12 cellular contexts compared by ENCODE assay signal in genomic region chr1:206672011-206672688, GRCh38. TPM values are rescaled to one million over a fixed set of nuclear protein-coding genes. Genes with fewer than 3 reads are reported as not detected.
A peak's percentile ranks its signal among the peaks of the same experiment; 100 is the strongest.
DNase-seq lines count a peak whose midpoint lies in the region; ATAC-seq, FAIRE-seq and TF ChIP-seq lines count a peak whose summit lies in the region.
"Had no signal": no experiment of that assay in that cellular context is flagged by ENCODE, and none has a peak within 500 bp of the region (broad histone marks: within the 10 kb centered on the region; RNA-seq: fewer than 3 reads in every experiment).

No MANE protein-coding gene starts in this region.

- peak overlapping the region; percentile 66 for H2AFZ ChIP-seq in K562 (ENCODE audit: low read depth, low read length)
- H2AFZ ChIP-seq: parathyroid adenoma had no signal

- peak; percentile 87 for TF ChIP-seq EP300 in K562 (IDR thresholded peaks at IDR 0.05; ENCODE audit: low read length)

- no peaks in the 10 kb centered on the region for H3K36me3 Mint-ChIP-seq in memory B cell
- no peaks in the 10 kb centered on the region for H3K36me3 Mint-ChIP-seq in activated naive CD8-positive, alpha-beta T cell treated with anti-CD3 and anti-CD28 coated beads, Interleukin-2, amount 50 U/mL, for 24 hours (ENCODE audit: low read depth)
- H3K36me3 Mint-ChIP-seq: activated naive CD4-positive, alpha-beta T cell treated with anti-CD3 and anti-CD28 coated beads, Interleukin-2, amount 50 U/mL, for 24 hours had no signal

- DNase-seq in CD1c-positive myeloid dendritic cell (ENCODE audit: extremely low spot score) = peak; percentile 72
- DNase-seq in NCI-H1436 (lab: John Stamatoyannopoulos, UW) = peak; percentile 86
- peak; percentile 76 to 92 (median 80) for DNase-seq in K562 (ENCODE audit: extremely low read depth in 1 of 4, low spot score in 3 of 4)
- no peak for DNase-seq in memory B cell (ENCODE audit: low spot score in 2 of 2)
- DNase-seq in NAMALWA (ENCODE audit: low spot score) = no peak
- DNase-seq in activated naive CD8-positive, alpha-beta T cell treated with anti-CD3 and anti-CD28 coated beads, Interleukin-2, amount 50 U/mL, for 24 hours = no peak
- no peak for DNase-seq in gastrocnemius medialis
- no peak for DNase-seq in effector memory CD4-positive, alpha-beta T cell
- DNase-seq: cortex of kidney, foreskin keratinocyte had no signal

- no peaks in the 10 kb centered on the region for H4K20me1 ChIP-seq in K562 (replicated peaks; ENCODE audit: control insufficient read depth, insufficient read depth, low read length)

- H3K9me1 ChIP-seq in K562 (ENCODE audit: control insufficient read depth, insufficient read depth, low read length) = no peaks in the 10 kb centered on the region

- H3K9ac ChIP-seq in K562 (ENCODE audit: insufficient read depth in 1 of 2, low read depth in 2 of 2, low read length in 2 of 2) = peak overlapping the region; percentile 13 to 66; a peak in 3 of 4 replicates
- H3K9ac ChIP-seq: parathyroid adenoma had no signal

- POLR2A ChIA-PET in K562 (lab: Yijun Ruan, JAX) = interaction anchor here (0.7 to 3.7 kb wide), 10 partner anchors 8 to 348 kb away, joined by 3 to 21 read pairs (median 6); partner anchors contain the start of gene EIF2D

- H3K36me3 ChIP-seq in K562 (ENCODE audit: control insufficient read depth, insufficient read depth, low read length) (no peaks in the 10 kb centered on the region), gastrocnemius medialis (no peaks in the 10 kb centered on the region)
- no peaks in the 10 kb centered on the region for H3K36me3 ChIP-seq in effector memory CD4-positive, alpha-beta T cell (ENCODE audit: control insufficient read depth, insufficient read depth, low read length)

- TF ChIP-seq CTCF in K562 (IDR thresholded peaks at IDR 0.05 in 2 of 3, conservative IDR thresholded peaks at IDR 0.05 in 1 of 3; ENCODE audit: insufficient read depth in 2 of 3, low read depth in 1 of 3, low read length in 3 of 3) (no peak), gastrocnemius medialis (IDR thresholded peaks at IDR 0.05 in 4 of 5, conservative IDR thresholded peaks at IDR 0.05 in 1 of 5) (no peak)

- intact Hi-C loops in K562 (cut with micrococcal nuclease) = loop anchor here (5.0 kb wide), 1 partner anchor 35 kb away; no protein-coding TSS in a partner anchor
- intact Hi-C loops in gastrocnemius medialis (cut with DNase I; ENCODE audit: low total_unique reads) = no loop called here

- H3K4me3 Mint-ChIP-seq in memory B cell = no peak overlapping the region
- H3K4me3 Mint-ChIP-seq in activated naive CD8-positive, alpha-beta T cell treated with anti-CD3 and anti-CD28 coated beads, Interleukin-2, amount 50 U/mL, for 24 hours = no peak overlapping the region
- H3K4me3 Mint-ChIP-seq: activated naive CD4-positive, alpha-beta T cell treated with anti-CD3 and anti-CD28 coated beads, Interleukin-2, amount 50 U/mL, for 24 hours had no signal

- no peaks in the 10 kb centered on the region for H3K9me3 Mint-ChIP-seq in memory B cell
- no peaks in the 10 kb centered on the region for H3K9me3 Mint-ChIP-seq in activated naive CD8-positive, alpha-beta T cell treated with anti-CD3 and anti-CD28 coated beads, Interleukin-2, amount 50 U/mL, for 24 hours
- H3K9me3 Mint-ChIP-seq: activated naive CD4-positive, alpha-beta T cell treated with anti-CD3 and anti-CD28 coated beads, Interleukin-2, amount 50 U/mL, for 24 hours had no signal

- peak in 1 of 2 experiments; percentile 12; a peak in 1 of 4 replicates for TF ChIP-seq RAD21 in K562 (CRISPR knock-in tag; conservative IDR thresholded peaks at IDR 0.05 in 1 of 2, IDR thresholded peaks at IDR 0.05 in 1 of 2)

- peak; percentile 73 for ATAC-seq in K562
- ATAC-seq in memory B cell (ENCODE audit: low read depth) = peak; percentile 27
- no peak for ATAC-seq in activated naive CD8-positive, alpha-beta T cell treated with anti-CD3 and anti-CD28 coated beads, Interleukin-2, amount 50 U/mL, for 24 hours
- ATAC-seq in gastrocnemius medialis = no peak
- ATAC-seq: foreskin keratinocyte had no signal

- H3K4me2 ChIP-seq in K562 (ENCODE audit: insufficient read depth, low read length) = peak overlapping the region; percentile 79

- H3K9me3 ChIP-seq in K562 (replicated peaks; ENCODE audit: control insufficient read depth, insufficient read depth, low read depth, low read length) = no peaks in the 10 kb centered on the region
- no peaks in the 10 kb centered on the region for H3K9me3 ChIP-seq in gastrocnemius medialis
- H3K9me3 ChIP-seq in effector memory CD4-positive, alpha-beta T cell (ENCODE audit: control insufficient read depth, low read length) = no peaks in the 10 kb centered on the region

- BruUV-seq in K562 (replicated peaks; lab: Mats Ljungman, UMichigan) = no TSS peak

- 1% methylated on average over 8 of the region's 8 CpGs for WGBS in K562 (ENCODE audit: insufficient coverage, low coverage, missing lambda C conversion rate)

- H3K27ac ChIP-seq in K562 (ENCODE audit: extremely low read depth, low read depth, low read length) (peak overlapping the region; percentile 80), gastrocnemius medialis (no peak overlapping the region)
- H3K27ac ChIP-seq in effector memory CD4-positive, alpha-beta T cell (ENCODE audit: insufficient read depth, low read length, poor library complexity, severe bottlenecking) = no peak overlapping the region
- H3K27ac ChIP-seq: parathyroid adenoma had no signal

- peaks cover 8% of the 10 kb centered on the region for H3K27me3 Mint-ChIP-seq in memory B cell
- H3K27me3 Mint-ChIP-seq in activated naive CD8-positive, alpha-beta T cell treated with anti-CD3 and anti-CD28 coated beads, Interleukin-2, amount 50 U/mL, for 24 hours = peaks cover 10% of the 10 kb centered on the region
- H3K27me3 Mint-ChIP-seq: activated naive CD4-positive, alpha-beta T cell treated with anti-CD3 and anti-CD28 coated beads, Interleukin-2, amount 50 U/mL, for 24 hours had no signal

- H3K4me1 Mint-ChIP-seq in memory B cell = peaks cover 7% of the 10 kb centered on the region
- H3K4me1 Mint-ChIP-seq in activated naive CD8-positive, alpha-beta T cell treated with anti-CD3 and anti-CD28 coated beads, Interleukin-2, amount 50 U/mL, for 24 hours = peaks cover 8% of the 10 kb centered on the region

- H3K27me3 ChIP-seq in K562 (ENCODE audit: control insufficient read depth in 2 of 2, insufficient read depth in 2 of 2, low read length in 2 of 2) (no peaks in the 10 kb centered on the region), gastrocnemius medialis (no peaks in the 10 kb centered on the region)
- H3K27me3 ChIP-seq in effector memory CD4-positive, alpha-beta T cell (replicated peaks; ENCODE audit: control insufficient read depth, insufficient read depth, low read length, poor library complexity, severe bottlenecking) = no peaks in the 10 kb centered on the region

- in situ Hi-C loops in K562 (cut with MboI) = no loop called here
- in situ Hi-C loops in gastrocnemius medialis (cut with MboI; ENCODE audit: low sequenced_read_pairs in 4 of 4) = loop anchor here in 1 of 4 donors (25.0 kb wide), 1 partner anchor 140 kb away; no protein-coding TSS in a partner anchor

- TF ChIP-seq POLR2A in K562 (conservative IDR thresholded peaks at IDR 0.05) (no peak), gastrocnemius medialis (IDR thresholded peaks at IDR 0.05) (no peak)

- no peaks in the 10 kb centered on the region for H3K79me2 ChIP-seq in K562 (ENCODE audit: control insufficient read depth, insufficient read depth, low read length)
- H3K79me2 ChIP-seq: parathyroid adenoma had no signal

- FAIRE-seq in K562 (lab: Jason Lieb, UNC) = peak; percentile 72

- CTCF ChIA-PET in K562 (lab: Yijun Ruan, JAX; ENCODE audit: low intra/inter-chr PET ratio) = no interaction called here

- no peak overlapping the region for H3K27ac Mint-ChIP-seq in memory B cell
- H3K27ac Mint-ChIP-seq in activated naive CD8-positive, alpha-beta T cell treated with anti-CD3 and anti-CD28 coated beads, Interleukin-2, amount 50 U/mL, for 24 hours = no peak overlapping the region
- H3K27ac Mint-ChIP-seq: activated naive CD4-positive, alpha-beta T cell treated with anti-CD3 and anti-CD28 coated beads, Interleukin-2, amount 50 U/mL, for 24 hours had no signal

- H3K4me3 ChIP-seq in K562 = peak overlapping the region; percentile 3; the same call in 1 of the 2 replicates
- H3K4me3 ChIP-seq in gastrocnemius medialis = no peak overlapping the region
- H3K4me3 ChIP-seq in effector memory CD4-positive, alpha-beta T cell (ENCODE audit: insufficient read depth, low read depth, low read length, poor library complexity, severe bottlenecking) = no peak overlapping the region

- peaks cover 50 to 78% of the 10 kb centered on the region in 2 experiments for H3K4me1 ChIP-seq in K562 (replicated peaks in 1 of 2; ENCODE audit: control insufficient read depth in 2 of 2, insufficient read depth in 2 of 2, low read length in 2 of 2)
- H3K4me1 ChIP-seq in gastrocnemius medialis = peaks cover 8 to 30% of the 10 kb centered on the region in 2 donors
- H3K4me1 ChIP-seq in effector memory CD4-positive, alpha-beta T cell (ENCODE audit: control insufficient read depth, insufficient read depth, low read length, poor library complexity, severe bottlenecking) = no peaks in the 10 kb centered on the region
- H3K4me1 ChIP-seq: parathyroid adenoma had no signal

RNA-seq across cellular contexts. Expression of gene MAPKAPK2, which starts 12.6 kb away (rescaled TPM):
- total RNA-seq in K562 (2011; cell fraction: chromatin; rRNA removed; ENCODE audit: low replicate concordance) = 70.6 and 157 TPM in 2 replicates
- total RNA-seq in K562 (2011; cell fraction: nucleolus; rRNA removed) = 89.5 and 98.9 TPM in 2 replicates
- 74.0 and 80.4 TPM in 2 replicates for total RNA-seq in K562 (2011; cell fraction: nucleoplasm; rRNA removed)
- total RNA-seq in K562 (2014; rRNA removed) (52.1 and 57.2 TPM in 2 replicates), K562 (2014; rRNA removed; fragmentation: Illumina TruSeq; extraction: Trizol) (36.1 and 36.6 TPM in 2 replicates), K562 (2015; rRNA removed; fragmentation: Illumina TruSeq; extraction: Trizol) (33.3 and 35.6 TPM in 2 replicates), K562 (2021) (81.3 and 94.2 TPM in 2 replicates), gastrocnemius medialis (100 to 1,000 TPM; 115 to 207 (median 140) TPM)
- polyA plus RNA-seq in K562 (2011; rRNA removed) (66.5 and 72.1 TPM in 2 replicates), K562 (2014; fragmentation: Illumina TruSeq; extraction: Trizol) (73.6 and 78.3 TPM in 2 replicates), K562 (2014; fragmentation: Nextera tagmentation; extraction: Ambion mirVana) (1 to 10 TPM in 1 of 2 experiments, under 1 TPM in 1; 0.63 to 1.3 TPM), K562 (2014; rRNA removed) (53.4 and 57.2 TPM in 2 replicates)
- 68.3 and 74.8 TPM in 2 replicates for polyA plus RNA-seq in K562 (2011; cell fraction: cytosol; rRNA removed)
- 140 and 167 TPM in 2 replicates for polyA plus RNA-seq in K562 (2011; cell fraction: nucleus; rRNA removed)
- 53.3 and 64.1 TPM in 2 replicates for polyA plus RNA-seq in K562 (2012)
- polyA minus RNA-seq in K562 (2011; rRNA and poly(A)+ RNA removed) = 48.3 and 60.9 TPM in 2 replicates
- 37.6 and 41.0 TPM in 2 replicates for polyA minus RNA-seq in K562 (2011; cell fraction: cytosol; rRNA and poly(A)+ RNA removed)
- 30.2 and 35.1 TPM in 2 replicates for polyA minus RNA-seq in K562 (2011; cell fraction: nucleus; rRNA and poly(A)+ RNA removed)

RNA-seq across cellular contexts. Expression of gene DYRK3, which starts 36.8 kb away (rescaled TPM):
- 39.6 and 56.6 TPM in 2 replicates for total RNA-seq in K562 (2011; cell fraction: chromatin; rRNA removed; ENCODE audit: low replicate concordance)
- 27.2 and 29.9 TPM in 2 replicates for total RNA-seq in K562 (2011; cell fraction: nucleolus; rRNA removed)
- 31.7 and 33.1 TPM in 2 replicates for total RNA-seq in K562 (2011; cell fraction: nucleoplasm; rRNA removed)
- total RNA-seq in K562 (2014; rRNA removed) = 22.5 and 33.6 TPM in 2 replicates
- 29.6 and 31.0 TPM in 2 replicates for total RNA-seq in K562 (2014; rRNA removed; fragmentation: Illumina TruSeq; extraction: Trizol)
- 23.3 and 25.7 TPM in 2 replicates for total RNA-seq in K562 (2015; rRNA removed; fragmentation: Illumina TruSeq; extraction: Trizol)
- 30.2 and 31.6 TPM in 2 replicates for total RNA-seq in K562 (2021)
- 30.8 and 33.7 TPM in 2 replicates for polyA plus RNA-seq in K562 (2011; rRNA removed)
- polyA plus RNA-seq in K562 (2011; cell fraction: cytosol; rRNA removed) = 14.5 and 17.4 TPM in 2 replicates
- 20.4 and 23.2 TPM in 2 replicates for polyA plus RNA-seq in K562 (2011; cell fraction: nucleus; rRNA removed)
- polyA plus RNA-seq in K562 (2012) = 17.0 and 17.6 TPM in 2 replicates
- 24.8 and 30.2 TPM in 2 replicates for polyA plus RNA-seq in K562 (2014; fragmentation: Illumina TruSeq; extraction: Trizol)
- 1 to 10 TPM; 4.5 to 5.2 TPM for polyA plus RNA-seq in K562 (2014; fragmentation: Nextera tagmentation; extraction: Ambion mirVana)
- 16.3 and 20.2 TPM in 2 replicates for polyA plus RNA-seq in K562 (2014; rRNA removed)
- polyA minus RNA-seq in K562 (2011; rRNA and poly(A)+ RNA removed) = 52.0 and 59.7 TPM in 2 replicates
- polyA minus RNA-seq in K562 (2011; cell fraction: cytosol; rRNA and poly(A)+ RNA removed) = 21.9 and 25.0 TPM in 2 replicates
- 13.9 and 20.9 TPM in 2 replicates for polyA minus RNA-seq in K562 (2011; cell fraction: nucleus; rRNA and poly(A)+ RNA removed)
- 1 to 10 TPM in 2 of 4 donors, under 1 TPM in 2; 0.85 to 1.8 (median 1.0) TPM for total RNA-seq in gastrocnemius medialis

RNA-seq across cellular contexts. Expression of gene EIF2D, which starts 59.9 kb away (rescaled TPM):
- 150 and 157 TPM in 2 replicates for total RNA-seq in K562 (2011; cell fraction: chromatin; rRNA removed; ENCODE audit: low replicate concordance)
- 80.9 and 87.9 TPM in 2 replicates for total RNA-seq in K562 (2011; cell fraction: nucleolus; rRNA removed)
- total RNA-seq in K562 (2011; cell fraction: nucleoplasm; rRNA removed) = 121 and 150 TPM in 2 replicates
- total RNA-seq in K562 (2014; rRNA removed) (85.9 and 106 TPM in 2 replicates), K562 (2014; rRNA removed; fragmentation: Illumina TruSeq; extraction: Trizol) (92.7 and 93.9 TPM in 2 replicates), K562 (2015; rRNA removed; fragmentation: Illumina TruSeq; extraction: Trizol) (85.1 and 86.5 TPM in 2 replicates), K562 (2021) (81.1 and 82.1 TPM in 2 replicates), gastrocnemius medialis (10 to 100 TPM; 23.7 to 61.2 (median 38.6) TPM)
- polyA plus RNA-seq in K562 (2011; rRNA removed) (138 and 152 TPM in 2 replicates), K562 (2014; fragmentation: Illumina TruSeq; extraction: Trizol) (111 and 128 TPM in 2 replicates), K562 (2014; fragmentation: Nextera tagmentation; extraction: Ambion mirVana) (100 to 1,000 TPM in 1 of 2 experiments, 10 to 100 TPM in 1; 86.9 to 130 TPM), K562 (2014; rRNA removed) (113 and 131 TPM in 2 replicates)
- 91.2 and 121 TPM in 2 replicates for polyA plus RNA-seq in K562 (2011; cell fraction: cytosol; rRNA removed)
- 209 and 264 TPM in 2 replicates for polyA plus RNA-seq in K562 (2011; cell fraction: nucleus; rRNA removed)
- 76.3 and 124 TPM in 2 replicates for polyA plus RNA-seq in K562 (2012)
- 109 and 116 TPM in 2 replicates for polyA minus RNA-seq in K562 (2011; rRNA and poly(A)+ RNA removed)
- polyA minus RNA-seq in K562 (2011; cell fraction: cytosol; rRNA and poly(A)+ RNA removed) = 50.0 and 50.6 TPM in 2 replicates
- polyA minus RNA-seq in K562 (2011; cell fraction: nucleus; rRNA and poly(A)+ RNA removed) = 51.2 and 78.6 TPM in 2 replicates

Comparison
In these comparisons a context has a peak if more than half of its experiments do, and no peak if none do; other contexts are left out.
1. DNase-seq: peak in CD1c-positive myeloid dendritic cell (single experiment), NCI-H1436 (single experiment) and K562 (4 of 4); none in memory B cell (0 of 2), NAMALWA (single experiment), activated naive CD8-positive, alpha-beta T cell treated with anti-CD3 and anti-CD28 coated beads, Interleukin-2, amount 50 U/mL, for 24 hours (single experiment), gastrocnemius medialis (0 of 2) and effector memory CD4-positive, alpha-beta T cell (0 of 3).
2. ATAC-seq: peak in K562 (single experiment) and memory B cell (single experiment); none in activated naive CD8-positive, alpha-beta T cell treated with anti-CD3 and anti-CD28 coated beads, Interleukin-2, amount 50 U/mL, for 24 hours (single experiment) and gastrocnemius medialis (0 of 2).
3. RNA of gene DYRK3, which starts 36.8 kb away (total RNA-seq): 22.5 to 56.6 TPM in K562; 0.85 to 1.8 TPM in gastrocnemius medialis; every median in the first group is over 4 times any median in the second.